Comparison of ENCODE assay signal across 27 cellular contexts in the genomic region with DNA sequence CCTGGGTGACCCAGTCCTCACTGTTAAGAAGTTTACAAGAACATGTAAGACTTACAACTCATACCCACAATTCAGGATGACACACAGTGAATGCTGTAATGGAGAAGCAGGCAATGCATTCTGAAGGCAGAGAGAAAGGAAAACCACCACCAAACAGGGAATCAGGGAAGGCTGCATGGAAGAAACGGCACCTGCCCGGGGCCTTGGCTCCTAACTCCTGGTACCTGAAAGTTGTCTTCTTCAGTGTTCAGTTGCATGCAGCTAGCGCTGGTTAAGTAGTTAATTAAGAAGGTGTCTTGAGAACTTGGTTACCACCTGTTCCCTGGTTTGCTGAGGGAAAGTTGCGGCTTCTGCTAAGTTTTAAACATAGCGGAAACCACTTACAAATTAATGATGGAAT. TPM values are rescaled to one million over a fixed set of nuclear protein-coding genes. Genes with fewer than 3 reads are reported as not detected.
"Had no signal": no experiment of that assay in that cellular context is flagged by ENCODE, and none has a peak within 500 bp of the region (broad histone marks: within the 10 kb centered on the region; RNA-seq: fewer than 3 reads in every experiment).

No MANE protein-coding gene starts in this region.

- H3K9me3 ChIP-seq: SJSA1 had no signal

- H3K4me3 Mint-ChIP-seq: IgD-negative memory B cell had no signal

- H3K27ac Mint-ChIP-seq: IgD-negative memory B cell had no signal

- H3K9ac ChIP-seq: KMS-11 had no signal

- DNase-seq: Kasumi-1, MM.1S, MV-4-11, NCI-H1048, NCI-H1105 treated with DMSO at 0.1 percent for 48 hours, NCI-H1417 treated with DMSO at 0.1 percent for 48 hours, NCI-H146, NCI-H1694 treated with DMSO at 0.1 percent for 48 hours, NCI-H2029, NCI-H2081 treated with DMSO at 0.1 percent for 48 hours, NCI-H2171, NCI-H226, NCI-H446, NCI-H510A, NCI-H524 treated with DMSO at 0.1 percent for 48 hours, NCI-H69, NCI-H774, Right ventricle myocardium superior, RPMI8226, SIG-M5 had no signal

- H3K27ac ChIP-seq: HL-60, KMS-11, SJSA1, SK-N-MC had no signal

- H3K36me3 Mint-ChIP-seq: IgD-negative memory B cell had no signal

- H3K36me3 ChIP-seq: SJSA1 had no signal

- H3K27me3 ChIP-seq: SJSA1 had no signal

- H3K9me3 Mint-ChIP-seq: IgD-negative memory B cell had no signal

- H3K27me3 Mint-ChIP-seq: IgD-negative memory B cell had no signal

- ATAC-seq: K562 had no signal

- H3K4me2 ChIP-seq: KMS-11 had no signal

- H3K4me3 ChIP-seq: K562, SJSA1, SK-N-MC had no signal

- H3K4me1 ChIP-seq: SJSA1 had no signal

RNA-seq across cellular contexts. Expression of a gene that starts 57.2 kb away (rescaled TPM):
- total RNA-seq: K562, M059J, Right ventricle myocardium superior, SJSA1 had no signal
- polyA plus RNA-seq: IgD-negative memory B cell, K562 had no signal
